ENCODE assay signal across 7 cellular contexts in genomic region chr1:120196863-120197775, GRCh38. TPM values are rescaled to one million over a fixed set of nuclear protein-coding genes. Genes with fewer than 3 reads are reported as not detected.
DNase-seq lines count a peak whose midpoint lies in the region; ATAC-seq and TF ChIP-seq lines count a peak whose summit lies in the region.
"Not testable (repeated sequence)": the region's sequence is repeated elsewhere in the genome, so short reads cannot be mapped to it uniquely, and the experiment has no call there.

No MANE protein-coding gene starts in this region.

- ATAC-seq in left cardiac atrium = peak; percentile 50 to 91

- H3K4me3 Mint-ChIP-seq in activated T-helper 2 cell treated with anti-CD3 and anti-CD28 coated beads, Interferon-gamma antibody, Interleukin-2, Interleukin-4, amounts not matched to agents 10 μg/mL and 5 μg/mL and 100 μg/mL, durations not matched to agents 14 hours and 24 hours and 36 hours (ENCODE audit: low read depth) = peak overlapping the region; percentile 56
- peak overlapping the region; percentile 20 for H3K4me3 Mint-ChIP-seq in dendritic cell treated with granulocyte-macrophage colony-stimulating factor and Interleukin-4, amounts not matched to agents 40 ng/mL and 50 ng/mL, for 4 days
- peak overlapping the region; percentile 58 for H3K4me3 Mint-ChIP-seq in mesothelial cell of epicardium

- H3K36me3 ChIP-seq in H7 (replicated peaks; ENCODE audit: control insufficient read depth, insufficient read depth, low read length) = not testable (repeated sequence)

- H3K4me3 ChIP-seq in H7 (ENCODE audit: insufficient read depth, low read depth, low read length) (peak overlapping the region; percentile 20), skeletal muscle cell (ENCODE audit: low read depth, low read length) (peak overlapping the region; percentile 40)

- DNase-seq in H7; activated T-helper 2 cell treated with anti-CD3 and anti-CD28 coated beads, Interferon-gamma antibody, Interleukin-2, Interleukin-4, amounts not matched to agents 10 μg/mL and 5 μg/mL and 100 μg/mL, durations not matched to agents 14 hours and 24 hours and 36 hours (ENCODE audit: low spot score); skeletal muscle cell (ENCODE audit: low read depth): not testable (repeated sequence)
- DNase-seq in SK-N-DZ (ENCODE audit: low spot score) (peak; percentile 36), left cardiac atrium (peak; percentile 17), mesothelial cell of epicardium (ENCODE audit: low spot score in 2 of 2, unreplicated experiment in 2 of 2) (peak in 1 of 2 experiments; percentile 50)

- intact Hi-C loops in activated T-helper 2 cell treated with anti-CD3 and anti-CD28 coated beads, Interferon-gamma antibody, Interleukin-2, Interleukin-4, amounts not matched to agents 10 μg/mL and 5 μg/mL and 100 μg/mL, durations not matched to agents 14 hours and 24 hours and 36 hours (cut with micrococcal nuclease); dendritic cell treated with granulocyte-macrophage colony-stimulating factor and Interleukin-4, amounts not matched to agents 40 ng/mL and 50 ng/mL, for 4 days (cut with micrococcal nuclease); left cardiac atrium (cut with DNase I): not testable (repeated sequence)

- H3K36me3 Mint-ChIP-seq in activated T-helper 2 cell treated with anti-CD3 and anti-CD28 coated beads, Interferon-gamma antibody, Interleukin-2, Interleukin-4, amounts not matched to agents 10 μg/mL and 5 μg/mL and 100 μg/mL, durations not matched to agents 14 hours and 24 hours and 36 hours (ENCODE audit: low read depth); dendritic cell treated with granulocyte-macrophage colony-stimulating factor and Interleukin-4, amounts not matched to agents 40 ng/mL and 50 ng/mL, for 4 days (ENCODE audit: low read depth); mesothelial cell of epicardium: not testable (repeated sequence)

- H3K9me3 Mint-ChIP-seq in activated T-helper 2 cell treated with anti-CD3 and anti-CD28 coated beads, Interferon-gamma antibody, Interleukin-2, Interleukin-4, amounts not matched to agents 10 μg/mL and 5 μg/mL and 100 μg/mL, durations not matched to agents 14 hours and 24 hours and 36 hours; dendritic cell treated with granulocyte-macrophage colony-stimulating factor and Interleukin-4, amounts not matched to agents 40 ng/mL and 50 ng/mL, for 4 days; mesothelial cell of epicardium: not testable (repeated sequence)

- H3K4me1 Mint-ChIP-seq in activated T-helper 2 cell treated with anti-CD3 and anti-CD28 coated beads, Interferon-gamma antibody, Interleukin-2, Interleukin-4, amounts not matched to agents 10 μg/mL and 5 μg/mL and 100 μg/mL, durations not matched to agents 14 hours and 24 hours and 36 hours (ENCODE audit: low read depth); dendritic cell treated with granulocyte-macrophage colony-stimulating factor and Interleukin-4, amounts not matched to agents 40 ng/mL and 50 ng/mL, for 4 days (ENCODE audit: low read depth); mesothelial cell of epicardium: not testable (repeated sequence)

- peaks cover 11% of the 10 kb centered on the region for H3K27me3 ChIP-seq in H7 (ENCODE audit: control insufficient read depth, insufficient read depth, low read length)

- not testable (repeated sequence) for H3K27ac Mint-ChIP-seq in activated T-helper 2 cell treated with anti-CD3 and anti-CD28 coated beads, Interferon-gamma antibody, Interleukin-2, Interleukin-4, amounts not matched to agents 10 μg/mL and 5 μg/mL and 100 μg/mL, durations not matched to agents 14 hours and 24 hours and 36 hours; dendritic cell treated with granulocyte-macrophage colony-stimulating factor and Interleukin-4, amounts not matched to agents 40 ng/mL and 50 ng/mL, for 4 days; mesothelial cell of epicardium

- H3K27me3 Mint-ChIP-seq in activated T-helper 2 cell treated with anti-CD3 and anti-CD28 coated beads, Interferon-gamma antibody, Interleukin-2, Interleukin-4, amounts not matched to agents 10 μg/mL and 5 μg/mL and 100 μg/mL, durations not matched to agents 14 hours and 24 hours and 36 hours (ENCODE audit: low read depth); dendritic cell treated with granulocyte-macrophage colony-stimulating factor and Interleukin-4, amounts not matched to agents 40 ng/mL and 50 ng/mL, for 4 days; mesothelial cell of epicardium (ENCODE audit: low read depth): not testable (repeated sequence)

- TF ChIP-seq CTCF in mesothelial cell of epicardium (IDR thresholded peaks at IDR 0.05; ENCODE audit: unreplicated experiment) = not testable (repeated sequence)

RNA-seq across cellular contexts. Expression of gene SEC22B, which starts 20.8 kb away (rescaled TPM):
- 17.8 and 19.0 TPM in 2 replicates for total RNA-seq in H7 (2014; rRNA removed; shearing (Covaris generic))
- 20.2 and 22.2 TPM in 2 replicates for polyA plus RNA-seq in SK-N-DZ (2014; cell fraction: cytosol; rRNA removed)
- polyA plus RNA-seq in SK-N-DZ (2014; cell fraction: nucleus; rRNA removed) = 19.0 and 19.8 TPM in 2 replicates
- 19.1 and 21.8 TPM in 2 replicates for total RNA-seq in activated T-helper 2 cell treated with anti-CD3 and anti-CD28 coated beads, Interferon-gamma antibody, Interleukin-2, Interleukin-4, amounts not matched to agents 10 μg/mL and 5 μg/mL and 100 μg/mL, durations not matched to agents 14 hours and 24 hours and 36 hours
- total RNA-seq in left cardiac atrium (10 to 100 TPM; 18.5 to 23.7 TPM), mesothelial cell of epicardium (39.8 to 42.3 TPM (median 40.2 TPM) in 3 replicates)
